Comparison of ENCODE assay signal across 31 cellular contexts in the genomic region with DNA sequence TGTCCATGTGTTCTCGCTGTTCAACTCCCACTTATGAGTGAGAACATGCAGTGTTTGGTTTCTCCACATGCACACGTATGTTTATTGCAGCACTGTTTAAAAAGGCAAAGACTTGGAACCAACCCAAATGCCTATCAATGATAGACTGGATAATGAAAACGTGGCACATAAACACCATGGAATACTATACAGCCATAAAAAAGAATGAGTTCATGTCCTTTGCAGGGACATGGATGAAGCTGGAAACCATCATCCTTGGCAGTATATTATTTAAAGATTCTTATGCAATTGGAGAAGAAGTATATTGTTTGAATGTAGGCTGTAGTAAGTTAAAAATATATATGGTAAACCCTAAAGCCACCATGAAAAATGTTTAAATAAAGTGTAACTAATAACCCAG. TPM values are rescaled to one million over a fixed set of nuclear protein-coding genes. Genes with fewer than 3 reads are reported as not detected.
"Had no signal": no experiment of that assay in that cellular context is flagged by ENCODE, and none has a peak within 500 bp of the region (broad histone marks: within the 10 kb centered on the region; RNA-seq: fewer than 3 reads in every experiment).

No MANE protein-coding gene starts in this region.

- H3K4me3 ChIP-seq: colonic mucosa, coronary artery, dorsolateral prefrontal cortex, esophagus muscularis mucosa, esophagus squamous epithelium, gastrocnemius medialis, gastroesophageal sphincter, heart left ventricle, heart right ventricle had no signal

- H3K4me3 Mint-ChIP-seq: dendritic cell treated with granulocyte-macrophage colony-stimulating factor and Interleukin-4, amounts not matched to agents 40 ng/mL and 50 ng/mL, for 4 days; effector memory CD8-positive, alpha-beta T cell; endodermal cell had no signal

- H3K9me3 ChIP-seq: colonic mucosa, esophagus muscularis mucosa, esophagus squamous epithelium, gastrocnemius medialis, gastroesophageal sphincter, heart left ventricle, heart right ventricle had no signal

- FAIRE-seq: colon, endometrium, endothelial cell of umbilical vein, frontal cortex had no signal

- H3K27ac ChIP-seq: colonic mucosa, coronary artery, dorsolateral prefrontal cortex, epithelial cell of prostate, esophagus muscularis mucosa, esophagus squamous epithelium, foreskin keratinocyte, gastrocnemius medialis, gastroesophageal sphincter, heart left ventricle, heart right ventricle had no signal

- H3K9me3 Mint-ChIP-seq: dendritic cell treated with granulocyte-macrophage colony-stimulating factor and Interleukin-4, amounts not matched to agents 40 ng/mL and 50 ng/mL, for 4 days; endodermal cell had no signal

- ATAC-seq: effector memory CD8-positive, alpha-beta T cell; esophagus mucosa; foreskin keratinocyte; gastrocnemius medialis; gastroesophageal sphincter; heart left ventricle; heart right ventricle had no signal

- DNase-seq: colonic mucosa; cortex of kidney; dermis blood vessel endothelial cell; dorsolateral prefrontal cortex; effector CD4-positive, alpha-beta T cell; effector CD8-positive, alpha-beta T cell; effector memory CD4-positive, alpha-beta T cell; effector memory CD8-positive, alpha-beta T cell; endodermal cell; erythroblast; esophagus squamous epithelium; foreskin fibroblast; foreskin keratinocyte; foreskin melanocyte; gastrocnemius medialis; glutamatergic neuron; head of caudate nucleus; heart left ventricle; heart right ventricle had no signal

- H3K27ac Mint-ChIP-seq: dendritic cell treated with granulocyte-macrophage colony-stimulating factor and Interleukin-4, amounts not matched to agents 40 ng/mL and 50 ng/mL, for 4 days; effector memory CD8-positive, alpha-beta T cell; endodermal cell had no signal

- H3K4me1 ChIP-seq: colonic mucosa, esophagus squamous epithelium, foreskin keratinocyte, gastrocnemius medialis, heart left ventricle, heart right ventricle had no signal

- H3K36me3 ChIP-seq: colonic mucosa, esophagus muscularis mucosa, esophagus squamous epithelium, gastrocnemius medialis, gastroesophageal sphincter, heart left ventricle, heart right ventricle had no signal

- H3K27me3 ChIP-seq: colonic mucosa, esophagus muscularis mucosa, esophagus squamous epithelium, gastrocnemius medialis, gastroesophageal sphincter, heart left ventricle had no signal

RNA-seq across cellular contexts. Expression of gene CACNB2, which starts 7.2 kb away (rescaled TPM):
- total RNA-seq: dermis blood vessel endothelial cell, endothelial cell of umbilical vein, epithelial cell of proximal tubule, foreskin keratinocyte, glomerular endothelial cell had no signal
- polyA plus RNA-seq: endothelial cell of umbilical vein, foreskin keratinocyte had no signal
